In the genomic region with DNA sequence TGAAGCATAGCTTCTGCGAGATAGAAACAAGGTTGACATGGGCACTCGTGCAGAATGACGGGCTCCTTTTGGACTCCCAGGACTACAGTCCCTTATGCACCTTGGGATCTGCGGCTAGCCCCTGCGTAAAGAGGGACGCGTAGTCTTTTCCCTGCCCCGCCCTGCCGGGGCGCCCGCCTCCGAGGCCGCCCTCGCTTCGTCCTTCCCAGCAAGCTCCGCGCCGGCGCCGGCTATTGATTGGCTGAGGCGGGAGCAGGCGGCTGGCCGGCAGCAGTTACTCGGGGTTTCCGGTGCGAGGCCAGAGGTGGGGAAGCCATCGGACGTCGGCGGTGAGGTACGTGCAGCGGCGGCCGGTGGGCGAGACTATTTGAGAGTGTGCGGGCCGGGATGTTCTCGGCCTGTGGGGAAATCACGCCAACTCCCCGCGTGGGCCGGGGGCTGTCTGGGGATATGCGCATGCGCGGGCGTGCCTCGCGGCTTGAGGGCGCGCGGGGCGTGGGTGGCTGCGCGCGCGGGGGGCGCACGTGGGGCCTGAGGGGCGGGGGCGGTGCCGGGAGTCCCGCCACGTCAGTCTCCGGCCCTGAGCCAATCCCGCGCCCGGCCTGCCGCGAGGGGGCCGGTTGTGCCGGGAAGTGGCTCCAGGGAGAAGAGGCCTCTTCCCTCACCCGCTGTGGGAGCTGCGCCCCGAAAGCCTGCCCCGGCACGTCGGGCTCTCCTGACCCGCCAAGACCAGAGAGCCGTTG, we compare ENCODE assay signal across 1 cellular context.
TF ChIP-seq lines count a peak whose summit lies in the region.

Gene TXLNA, plus strand, starts transcription at position 233 of the 743 bp plus-strand sequence. CDS start 671 bp downstream, outside the sequence.

TF ChIP-seq in HepG2, 621 proteins besides CTCF, POLR2A, EP300 and RAD21 (continued from another document and continues in another):
- no peak for TF ChIP-seq ZNF34 (CRISPR knock-in tag; IDR thresholded peaks at IDR 0.05; ENCODE audit: borderline replicate concordance)
- no peak for TF ChIP-seq ZKSCAN1 (IDR thresholded peaks at IDR 0.05; ENCODE audit: low read length)
- no peak; the same call in 1 of the 2 replicates for TF ChIP-seq ZBTB34 (CRISPR knock-in tag; IDR thresholded peaks at IDR 0.05)
- 0 out of 2 replicates have a peak, but pooled peaks have one; percentile 28 for TF ChIP-seq ZNF614 (CRISPR knock-in tag; IDR thresholded peaks at IDR 0.05; ENCODE audit: borderline replicate concordance)
- TF ChIP-seq, protein P1, sequence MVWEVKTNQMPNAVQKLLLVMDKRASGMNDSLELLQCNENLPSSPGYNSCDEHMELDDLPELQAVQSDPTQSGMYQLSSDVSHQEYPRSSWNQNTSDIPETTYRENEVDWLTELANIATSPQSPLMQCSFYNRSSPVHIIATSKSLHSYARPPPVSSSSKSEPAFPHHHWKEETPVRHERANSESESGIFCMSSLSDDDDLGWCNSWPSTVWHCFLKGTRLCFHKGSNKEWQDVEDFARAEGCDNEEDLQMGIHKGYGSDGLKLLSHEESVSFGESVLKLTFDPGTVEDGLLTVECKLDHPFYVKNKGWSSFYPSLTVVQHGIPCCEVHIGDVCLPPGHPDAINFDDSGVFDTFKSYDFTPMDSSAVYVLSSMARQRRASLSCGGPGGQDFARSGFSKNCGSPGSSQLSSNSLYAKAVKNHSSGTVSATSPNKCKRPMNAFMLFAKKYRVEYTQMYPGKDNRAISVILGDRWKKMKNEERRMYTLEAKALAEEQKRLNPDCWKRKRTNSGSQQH (CRISPR knock-in tag; IDR thresholded peaks at IDR 0.05; ENCODE audit: low read depth) = no peak
- TF ChIP-seq ARHGAP35 (CRISPR knock-in tag; IDR thresholded peaks at IDR 0.05; ENCODE audit: borderline replicate concordance) = 0 out of 2 replicates have a peak, but pooled peaks have one; percentile 84
- no peak; the same call in 1 of the 2 replicates for TF ChIP-seq ZNF556 (CRISPR knock-in tag; IDR thresholded peaks at IDR 0.05; ENCODE audit: borderline replicate concordance)
- TF ChIP-seq ZNF484 (CRISPR knock-in tag; IDR thresholded peaks at IDR 0.05; ENCODE audit: borderline replicate concordance, low read depth) = no peak
- 0 out of 2 replicates have a peak, but pooled peaks have one; percentile 26 for TF ChIP-seq NR2F6 (IDR thresholded peaks at IDR 0.05)
- peak; percentile 27; the same call in 1 of the 2 replicates for TF ChIP-seq NR2F6 (CRISPR knock-in tag; IDR thresholded peaks at IDR 0.05)
- TF ChIP-seq ZMYM4 (CRISPR knock-in tag; IDR thresholded peaks at IDR 0.05) = peak; percentile 79
- peak; percentile 40 for TF ChIP-seq ZNF253 (CRISPR knock-in tag; IDR thresholded peaks at IDR 0.05; ENCODE audit: borderline replicate concordance)
- TF ChIP-seq ZNF720 (CRISPR knock-in tag; IDR thresholded peaks at IDR 0.05) = no peak
- TF ChIP-seq KLF15 (CRISPR knock-in tag; IDR thresholded peaks at IDR 0.05; ENCODE audit: borderline replicate concordance) = peak; percentile 71; the same call in 1 of the 2 replicates
- TF ChIP-seq, protein P2, sequence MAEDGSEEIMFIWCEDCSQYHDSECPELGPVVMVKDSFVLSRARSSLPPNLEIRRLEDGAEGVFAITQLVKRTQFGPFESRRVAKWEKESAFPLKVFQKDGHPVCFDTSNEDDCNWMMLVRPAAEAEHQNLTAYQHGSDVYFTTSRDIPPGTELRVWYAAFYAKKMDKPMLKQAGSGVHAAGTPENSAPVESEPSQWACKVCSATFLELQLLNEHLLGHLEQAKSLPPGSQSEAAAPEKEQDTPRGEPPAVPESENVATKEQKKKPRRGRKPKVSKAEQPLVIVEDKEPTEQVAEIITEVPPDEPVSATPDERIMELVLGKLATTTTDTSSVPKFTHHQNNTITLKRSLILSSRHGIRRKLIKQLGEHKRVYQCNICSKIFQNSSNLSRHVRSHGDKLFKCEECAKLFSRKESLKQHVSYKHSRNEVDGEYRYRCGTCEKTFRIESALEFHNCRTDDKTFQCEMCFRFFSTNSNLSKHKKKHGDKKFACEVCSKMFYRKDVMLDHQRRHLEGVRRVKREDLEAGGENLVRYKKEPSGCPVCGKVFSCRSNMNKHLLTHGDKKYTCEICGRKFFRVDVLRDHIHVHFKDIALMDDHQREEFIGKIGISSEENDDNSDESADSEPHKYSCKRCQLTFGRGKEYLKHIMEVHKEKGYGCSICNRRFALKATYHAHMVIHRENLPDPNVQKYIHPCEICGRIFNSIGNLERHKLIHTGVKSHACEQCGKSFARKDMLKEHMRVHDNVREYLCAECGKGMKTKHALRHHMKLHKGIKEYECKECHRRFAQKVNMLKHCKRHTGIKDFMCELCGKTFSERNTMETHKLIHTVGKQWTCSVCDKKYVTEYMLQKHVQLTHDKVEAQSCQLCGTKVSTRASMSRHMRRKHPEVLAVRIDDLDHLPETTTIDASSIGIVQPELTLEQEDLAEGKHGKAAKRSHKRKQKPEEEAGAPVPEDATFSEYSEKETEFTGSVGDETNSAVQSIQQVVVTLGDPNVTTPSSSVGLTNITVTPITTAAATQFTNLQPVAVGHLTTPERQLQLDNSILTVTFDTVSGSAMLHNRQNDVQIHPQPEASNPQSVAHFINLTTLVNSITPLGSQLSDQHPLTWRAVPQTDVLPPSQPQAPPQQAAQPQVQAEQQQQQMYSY (CRISPR knock-in tag; IDR thresholded peaks at IDR 0.05) = no peak; the same call in 1 of the 2 replicates
- TF ChIP-seq ZSCAN30 (CRISPR knock-in tag; IDR thresholded peaks at IDR 0.05) = peak; percentile 94; the same call in 1 of the 2 replicates
- no peak for TF ChIP-seq PHF5A (CRISPR knock-in tag; IDR thresholded peaks at IDR 0.05; ENCODE audit: low read depth, unreplicated experiment)
- TF ChIP-seq NPAS2 (CRISPR knock-in tag; IDR thresholded peaks at IDR 0.05; ENCODE audit: borderline replicate concordance) = no peak
- TF ChIP-seq ZNF331 (CRISPR knock-in tag; IDR thresholded peaks at IDR 0.05) = no peak
- TF ChIP-seq HOXA9 (CRISPR knock-in tag; IDR thresholded peaks at IDR 0.05; ENCODE audit: borderline replicate concordance) = peak; percentile 96
- no peak for TF ChIP-seq PAF1 (CRISPR knock-in tag; IDR thresholded peaks at IDR 0.05)
- no peak for TF ChIP-seq E2F5 (CRISPR knock-in tag; conservative IDR thresholded peaks at IDR 0.05)
- no peak for TF ChIP-seq MAFK (conservative IDR thresholded peaks at IDR 0.05 in 1 of 2, IDR thresholded peaks at IDR 0.05 in 1 of 2; ENCODE audit: low read length in 2 of 2)
- TF ChIP-seq SRY (CRISPR knock-in tag; IDR thresholded peaks at IDR 0.05) = peak; percentile 93; the same call in 1 of the 2 replicates
- TF ChIP-seq NFKB2 (CRISPR knock-in tag; IDR thresholded peaks at IDR 0.05; ENCODE audit: borderline replicate concordance) = peak; percentile 90; the same call in 1 of the 2 replicates
- TF ChIP-seq NFE2 (CRISPR knock-in tag; IDR thresholded peaks at IDR 0.05) = no peak
- TF ChIP-seq AHDC1 (CRISPR knock-in tag; IDR thresholded peaks at IDR 0.05; ENCODE audit: borderline replicate concordance) = peak; percentile 54; the same call in 1 of the 2 replicates
- TF ChIP-seq ZNF264 (CRISPR knock-in tag; IDR thresholded peaks at IDR 0.05) = no peak
- no peak for TF ChIP-seq GTF3A (CRISPR knock-in tag; conservative IDR thresholded peaks at IDR 0.05)
- no peak; the same call in 1 of the 2 replicates for TF ChIP-seq ZFYVE20 (CRISPR knock-in tag; IDR thresholded peaks at IDR 0.05; ENCODE audit: borderline replicate concordance, low read depth)
- TF ChIP-seq ATAD3A (CRISPR knock-in tag; IDR thresholded peaks at IDR 0.05) = no peak
- TF ChIP-seq EED (CRISPR knock-in tag; IDR thresholded peaks at IDR 0.05) = peak; percentile 96
- no peak for TF ChIP-seq ZNF598 (CRISPR knock-in tag; IDR thresholded peaks at IDR 0.05; ENCODE audit: borderline replicate concordance)
- 0 out of 2 replicates have a peak, but pooled peaks have one; percentile 9 for TF ChIP-seq MED13 (CRISPR knock-in tag; IDR thresholded peaks at IDR 0.05)
- TF ChIP-seq SOX13 (IDR thresholded peaks at IDR 0.05) = no peak
- TF ChIP-seq SOX13 (CRISPR knock-in tag; conservative IDR thresholded peaks at IDR 0.05 in 1 of 2, IDR thresholded peaks at IDR 0.05 in 1 of 2) = no peak; a peak in 1 of 4 replicates
- TF ChIP-seq ZFP82 (CRISPR knock-in tag; IDR thresholded peaks at IDR 0.05; ENCODE audit: borderline replicate concordance) = 0 out of 2 replicates have a peak, but pooled peaks have one; percentile 83
- no peak for TF ChIP-seq CBX1 (IDR thresholded peaks at IDR 0.05; ENCODE audit: low read depth)
- no peak for TF ChIP-seq NFIB (CRISPR knock-in tag; IDR thresholded peaks at IDR 0.05; ENCODE audit: borderline replicate concordance)
- no peak for TF ChIP-seq GRHL1 (CRISPR knock-in tag; conservative IDR thresholded peaks at IDR 0.05)
- TF ChIP-seq ZNF891 (CRISPR knock-in tag; IDR thresholded peaks at IDR 0.05) = peak; percentile 96
- TF ChIP-seq ARNT (IDR thresholded peaks at IDR 0.05) = no peak
- no peak for TF ChIP-seq ZNF260 (CRISPR knock-in tag; IDR thresholded peaks at IDR 0.05; ENCODE audit: borderline replicate concordance, low read depth)
- TF ChIP-seq, protein P3, sequence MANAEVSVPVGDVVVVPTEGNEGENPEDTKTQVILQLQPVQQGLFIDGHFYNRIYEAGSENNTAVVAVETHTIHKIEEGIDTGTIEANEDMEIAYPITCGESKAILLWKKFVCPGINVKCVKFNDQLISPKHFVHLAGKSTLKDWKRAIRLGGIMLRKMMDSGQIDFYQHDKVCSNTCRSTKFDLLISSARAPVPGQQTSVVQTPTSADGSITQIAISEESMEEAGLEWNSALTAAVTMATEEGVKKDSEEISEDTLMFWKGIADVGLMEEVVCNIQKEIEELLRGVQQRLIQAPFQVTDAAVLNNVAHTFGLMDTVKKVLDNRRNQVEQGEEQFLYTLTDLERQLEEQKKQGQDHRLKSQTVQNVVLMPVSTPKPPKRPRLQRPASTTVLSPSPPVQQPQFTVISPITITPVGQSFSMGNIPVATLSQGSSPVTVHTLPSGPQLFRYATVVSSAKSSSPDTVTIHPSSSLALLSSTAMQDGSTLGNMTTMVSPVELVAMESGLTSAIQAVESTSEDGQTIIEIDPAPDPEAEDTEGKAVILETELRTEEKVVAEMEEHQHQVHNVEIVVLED (CRISPR knock-in tag; IDR thresholded peaks at IDR 0.05; ENCODE audit: borderline replicate concordance) = peak; percentile 78; the same call in 1 of the 2 replicates
- TF ChIP-seq TAF1 (CRISPR knock-in tag; IDR thresholded peaks at IDR 0.05) = peak; percentile 81; the same call in 1 of the 2 replicates
- no peak for TF ChIP-seq ZKSCAN5 (CRISPR knock-in tag; IDR thresholded peaks at IDR 0.05)
- TF ChIP-seq NFE2L1 (CRISPR knock-in tag; IDR thresholded peaks at IDR 0.05; ENCODE audit: borderline replicate concordance) = no peak
